Comparison of ENCODE assay signal across 16 cellular contexts in the genomic region with DNA sequence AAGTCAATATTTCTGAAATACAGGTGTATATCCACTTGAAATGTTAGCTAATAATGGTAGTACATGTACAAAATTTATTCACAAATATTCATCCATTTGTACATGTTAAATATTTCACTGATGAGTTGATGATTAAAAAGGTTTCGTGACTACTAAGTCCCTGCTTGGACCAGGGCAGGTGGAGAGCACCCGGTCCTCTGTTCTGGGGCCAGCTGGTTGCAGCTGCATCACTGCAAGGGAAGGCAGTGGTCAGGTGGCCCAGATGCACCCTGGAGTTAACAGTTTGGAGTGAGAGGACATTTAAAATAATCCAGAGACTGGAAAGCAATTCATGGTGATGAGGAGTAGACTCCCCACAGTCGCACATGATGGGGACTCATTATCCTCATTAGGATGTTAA.
A peak's percentile ranks its signal among the peaks of the same experiment; 100 is the strongest.
DNase-seq lines count a peak whose midpoint lies in the region; ATAC-seq and TF ChIP-seq lines count a peak whose summit lies in the region.
"Had no signal": no experiment of that assay in that cellular context is flagged by ENCODE, and none has a peak within 500 bp of the region (broad histone marks: within the 10 kb centered on the region; RNA-seq: fewer than 3 reads in every experiment).

No MANE protein-coding gene starts in this region.

- CTCF ChIA-PET in activated naive CD4-positive, alpha-beta T cell treated with anti-CD3 and anti-CD28 coated beads for 36 hours (lab: Charles Lee): no interaction called here

- peaks cover 8% of the 10 kb centered on the region for H3K4me1 ChIP-seq in mesenchymal stem cell (ENCODE audit: control insufficient read depth, insufficient read depth, low read depth, low read length)
- no peaks in the 10 kb centered on the region for H3K4me1 ChIP-seq in tibial artery
- H3K4me1 ChIP-seq: BLaER1 treated with 17β-estradiol and CSF1 and Interleukin-3, amounts not matched to agents 10 nM and 100 nM had no signal

- H3K9me3 ChIP-seq in mesenchymal stem cell (ENCODE audit: control insufficient read depth, low read length): peaks cover 12% of the 10 kb centered on the region
- peaks cover 0 to 13% (median 5%) of the 10 kb centered on the region in 3 donors for H3K9me3 ChIP-seq in tibial artery

- H3K4me2 ChIP-seq in mesenchymal stem cell (ENCODE audit: low read length, poor library complexity, severe bottlenecking): no peak overlapping the region
- H3K4me2 ChIP-seq: BLaER1 treated with 17β-estradiol and CSF1 and Interleukin-3, amounts not matched to agents 10 nM and 100 nM had no signal

- no peak overlapping the region for H2BK15ac ChIP-seq in mesenchymal stem cell (ENCODE audit: low read depth, poor library complexity, severe bottlenecking)

- TF ChIP-seq CTCF in mesothelial cell of epicardium (IDR thresholded peaks at IDR 0.05; ENCODE audit: unreplicated experiment) (no peak), tibial artery (IDR thresholded peaks at IDR 0.05) (no peak)

- H2BK5ac ChIP-seq in mesenchymal stem cell (ENCODE audit: low read depth, low read length, poor library complexity, severe bottlenecking): no peak overlapping the region

- H3K4me1 Mint-ChIP-seq in mesothelial cell of epicardium: peaks cover 5% of the 10 kb centered on the region
- H3K4me1 Mint-ChIP-seq in activated naive CD4-positive, alpha-beta T cell treated with anti-CD3 and anti-CD28 coated beads for 36 hours (ENCODE audit: low read depth): no peaks in the 10 kb centered on the region
- H3K4me1 Mint-ChIP-seq: CD4-positive, CD25-positive, alpha-beta regulatory T cell had no signal

- H3K27me3 Mint-ChIP-seq in mesothelial cell of epicardium (ENCODE audit: low read depth): no peaks in the 10 kb centered on the region
- no peaks in the 10 kb centered on the region for H3K27me3 Mint-ChIP-seq in activated naive CD4-positive, alpha-beta T cell treated with anti-CD3 and anti-CD28 coated beads for 36 hours (ENCODE audit: low read depth)
- H3K27me3 Mint-ChIP-seq: IgD-negative memory B cell had no signal

- no peak overlapping the region for H3K23ac ChIP-seq in mesenchymal stem cell (ENCODE audit: low read length in 2 of 2)

- DNase-seq in mesenchymal stem cell (no peak), mesothelial cell of epicardium (ENCODE audit: low spot score in 2 of 2, unreplicated experiment in 2 of 2) (no peak), tibial artery (no peak)
- DNase-seq in activated T-cell treated with anti-CD3 and anti-CD28 coated beads, Interleukin-2, amount 50 U/mL, for 48 hours: no peak
- no peak for DNase-seq in activated naive CD4-positive, alpha-beta T cell treated with anti-CD3 and anti-CD28 coated beads for 36 hours
- DNase-seq: 8988T; CD4-positive, CD25-positive, alpha-beta regulatory T cell; DMS 273 treated with DMSO at 0.1 percent for 48 hours; GOT3; H9; KG1 had no signal

- H4K8ac ChIP-seq in mesenchymal stem cell (ENCODE audit: low read length): no peak overlapping the region

- no peak overlapping the region for H2BK120ac ChIP-seq in mesenchymal stem cell (ENCODE audit: low read depth, low read length)

- H3K9me3 Mint-ChIP-seq in mesothelial cell of epicardium: peaks cover 24% of the 10 kb centered on the region
- peaks cover 8% of the 10 kb centered on the region for H3K9me3 Mint-ChIP-seq in activated naive CD4-positive, alpha-beta T cell treated with anti-CD3 and anti-CD28 coated beads for 36 hours

- no peak overlapping the region for H2AK5ac ChIP-seq in mesenchymal stem cell (ENCODE audit: low read length, severe bottlenecking)

- no peak overlapping the region for H3K4me3 ChIP-seq in mesenchymal stem cell (ENCODE audit: insufficient read depth in 1 of 2, low read depth in 1 of 2, low read length in 2 of 2)
- no peak overlapping the region for H3K4me3 ChIP-seq in tibial artery
- H3K4me3 ChIP-seq: BLaER1 treated with 17β-estradiol and CSF1 and Interleukin-3, amounts not matched to agents 10 nM and 100 nM had no signal

- H3K4ac ChIP-seq in mesenchymal stem cell (ENCODE audit: low read depth in 1 of 2, low read length in 2 of 2): no peak overlapping the region

- peaks cover 0 to 25% of the 10 kb centered on the region in 2 experiments for H3K27me3 ChIP-seq in mesenchymal stem cell (ENCODE audit: control insufficient read depth in 1 of 2, insufficient read depth in 1 of 2, low read length in 2 of 2)
- H3K27me3 ChIP-seq in tibial artery: no peaks in the 10 kb centered on the region
- H3K27me3 ChIP-seq: BLaER1 treated with 17β-estradiol and CSF1 and Interleukin-3, amounts not matched to agents 10 nM and 100 nM had no signal

- H3K36me3 Mint-ChIP-seq in mesothelial cell of epicardium: peaks cover 4% of the 10 kb centered on the region
- no peaks in the 10 kb centered on the region for H3K36me3 Mint-ChIP-seq in activated naive CD4-positive, alpha-beta T cell treated with anti-CD3 and anti-CD28 coated beads for 36 hours (ENCODE audit: low read depth)
- H3K36me3 Mint-ChIP-seq: CD4-positive, CD25-positive, alpha-beta regulatory T cell; IgD-negative memory B cell had no signal

- WGBS in mesenchymal stem cell: 97% methylated on average over 3 of the region's 3 CpGs

- H2BK12ac ChIP-seq in mesenchymal stem cell (ENCODE audit: low read length in 2 of 2): no peak overlapping the region

- no peak overlapping the region for H3K4me3 Mint-ChIP-seq in mesothelial cell of epicardium
- no peak overlapping the region for H3K4me3 Mint-ChIP-seq in activated naive CD4-positive, alpha-beta T cell treated with anti-CD3 and anti-CD28 coated beads for 36 hours
- H3K4me3 Mint-ChIP-seq: H9, IgD-negative memory B cell had no signal

- H4K91ac ChIP-seq in mesenchymal stem cell (ENCODE audit: low read length): peak overlapping the region; percentile 20

- no peak overlapping the region for H2AFZ ChIP-seq in mesenchymal stem cell (ENCODE audit: low read depth, low read length)

- intact Hi-C loops in activated naive CD4-positive, alpha-beta T cell treated with anti-CD3 and anti-CD28 coated beads for 36 hours (cut with micrococcal nuclease): no loop called here
- intact Hi-C loops in tibial artery (cut with DNase I; ENCODE audit: low total_unique reads): no loop called here

- no peak overlapping the region for H3K18ac ChIP-seq in mesenchymal stem cell (ENCODE audit: low read depth in 1 of 2, low read length in 2 of 2)

- H3K14ac ChIP-seq in mesenchymal stem cell (ENCODE audit: low read length in 2 of 2): no peak overlapping the region

- no peaks in the 10 kb centered on the region for H3K79me1 ChIP-seq in mesenchymal stem cell (replicated peaks; ENCODE audit: low read length, poor library complexity, severe bottlenecking)

- no peaks in the 10 kb centered on the region for H3K36me3 ChIP-seq in mesenchymal stem cell (ENCODE audit: control insufficient read depth in 1 of 2, insufficient read depth in 2 of 2, low read depth in 1 of 2, low read length in 2 of 2)
- no peaks in the 10 kb centered on the region for H3K36me3 ChIP-seq in tibial artery
- H3K36me3 ChIP-seq: BLaER1 treated with 17β-estradiol and CSF1 and Interleukin-3, amounts not matched to agents 10 nM and 100 nM had no signal

- H3K9ac ChIP-seq in mesenchymal stem cell (ENCODE audit: low read length): no peak overlapping the region
- H3K9ac ChIP-seq: BLaER1 treated with 17β-estradiol and CSF1 and Interleukin-3, amounts not matched to agents 10 nM and 100 nM had no signal

- ATAC-seq in GM18861 (IDR thresholded peaks at IDR 0.05; ENCODE audit: unreplicated experiment) (peak; percentile 68), GM21786 (IDR thresholded peaks at IDR 0.05; ENCODE audit: unreplicated experiment) (peak; percentile 58), HG03520 (IDR thresholded peaks at IDR 0.05; ENCODE audit: unreplicated experiment) (peak; percentile 55)

- H3K27ac ChIP-seq in mesenchymal stem cell (ENCODE audit: low read length, poor library complexity, severe bottlenecking) (no peak overlapping the region), tibial artery (no peak overlapping the region)
- H3K27ac ChIP-seq: BLaER1 treated with 17β-estradiol and CSF1 and Interleukin-3, amounts not matched to agents 10 nM and 100 nM had no signal

- H3K27ac Mint-ChIP-seq in mesothelial cell of epicardium: no peak overlapping the region
- H3K27ac Mint-ChIP-seq in activated naive CD4-positive, alpha-beta T cell treated with anti-CD3 and anti-CD28 coated beads for 36 hours: no peak overlapping the region
- H3K27ac Mint-ChIP-seq: CD4-positive, CD25-positive, alpha-beta regulatory T cell; H9; IgD-negative memory B cell had no signal
